Comparison of ENCODE assay signal across 11 cellular contexts in the genomic region with DNA sequence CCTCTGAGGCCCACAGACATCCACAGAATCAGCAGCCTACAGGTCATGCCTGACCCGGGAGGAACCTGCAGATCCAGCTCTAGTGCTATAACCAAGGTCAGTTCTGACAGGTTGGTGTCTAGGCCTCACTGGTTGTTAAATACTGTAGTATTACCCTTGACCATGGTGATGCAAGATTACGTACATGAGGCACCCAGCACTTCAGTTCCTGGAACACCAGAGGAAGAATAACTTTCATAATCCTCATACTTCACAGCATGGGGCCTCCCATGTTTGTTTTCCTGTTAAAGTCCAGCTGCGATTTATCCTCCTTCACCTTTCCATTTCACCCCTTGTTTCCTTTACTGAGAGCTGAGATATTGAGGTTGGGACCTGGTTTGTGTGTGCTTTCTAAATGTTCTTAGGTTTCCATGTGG. TPM values are rescaled to one million over a fixed set of nuclear protein-coding genes. Genes with fewer than 3 reads are reported as not detected.
DNase-seq lines count a peak whose midpoint lies in the region; ATAC-seq and TF ChIP-seq lines count a peak whose summit lies in the region.
"Had no signal": no experiment of that assay in that cellular context is flagged by ENCODE, and none has a peak within 500 bp of the region (broad histone marks: within the 10 kb centered on the region; RNA-seq: fewer than 3 reads in every experiment).

No MANE protein-coding gene starts in this region.

- no peak overlapping the region for H3K4me3 Mint-ChIP-seq in mesothelial cell of epicardium
- no peak overlapping the region for H3K4me3 Mint-ChIP-seq in glutamatergic neuron (ENCODE audit: unreplicated experiment)
- H3K4me3 Mint-ChIP-seq in activated T-helper 1 cell treated with anti-CD3 and anti-CD28 coated beads, Interleukin-12 subunit alpha, Interleukin-12 subunit beta, Interleukin-2, Interleukin-4 antibody, amounts not matched to agents 30 ng/mL and 10 ng/mL and 1 ng/mL, durations not matched to agents 14 hours and 24 hours and 36 hours, result no peak overlapping the region
- H3K4me3 Mint-ChIP-seq: memory B cell had no signal

- H3K27ac ChIP-seq in substantia nigra (ENCODE audit: low read depth, low read length, poor library complexity, severe bottlenecking) (no peak overlapping the region), psoas muscle (no peak overlapping the region)
- H3K27ac ChIP-seq: ascending aorta, foreskin keratinocyte had no signal

- H3K4me1 Mint-ChIP-seq in mesothelial cell of epicardium, result peaks cover 15% of the 10 kb centered on the region
- no peaks in the 10 kb centered on the region for H3K4me1 Mint-ChIP-seq in glutamatergic neuron (ENCODE audit: low read depth, unreplicated experiment)
- H3K4me1 Mint-ChIP-seq in activated T-helper 1 cell treated with anti-CD3 and anti-CD28 coated beads, Interleukin-12 subunit alpha, Interleukin-12 subunit beta, Interleukin-2, Interleukin-4 antibody, amounts not matched to agents 30 ng/mL and 10 ng/mL and 1 ng/mL, durations not matched to agents 14 hours and 24 hours and 36 hours (ENCODE audit: low read depth), result peaks cover 7% of the 10 kb centered on the region
- H3K4me1 Mint-ChIP-seq: memory B cell had no signal

- H3K27me3 Mint-ChIP-seq in mesothelial cell of epicardium (ENCODE audit: low read depth) (no peaks in the 10 kb centered on the region), glutamatergic neuron (ENCODE audit: unreplicated experiment) (peaks cover 3% of the 10 kb centered on the region)
- H3K27me3 Mint-ChIP-seq in activated T-helper 1 cell treated with anti-CD3 and anti-CD28 coated beads, Interleukin-12 subunit alpha, Interleukin-12 subunit beta, Interleukin-2, Interleukin-4 antibody, amounts not matched to agents 30 ng/mL and 10 ng/mL and 1 ng/mL, durations not matched to agents 14 hours and 24 hours and 36 hours (ENCODE audit: insufficient read depth), result no peaks in the 10 kb centered on the region

- WGBS in psoas muscle, 3 donors, result 78 to 88% (median 87%) methylated on average over 3 of the region's 3 CpGs

- peak; percentile 52 for DNase-seq in DMS53 treated with DMSO at 0.1 percent for 48 hours (lab: John Stamatoyannopoulos, UW; ENCODE audit: unreplicated experiment)
- DNase-seq in MG63, result peak; percentile 33
- DNase-seq in brain pericyte (ENCODE audit: low read depth, low spot score), result peak; percentile 94
- no peak for DNase-seq in mesothelial cell of epicardium (ENCODE audit: low spot score in 2 of 2, unreplicated experiment in 2 of 2)
- no peak for DNase-seq in glutamatergic neuron
- no peak for DNase-seq in substantia nigra (lab: John Stamatoyannopoulos, UW)
- DNase-seq in activated T-helper 1 cell treated with anti-CD3 and anti-CD28 coated beads, Interleukin-12 subunit alpha, Interleukin-12 subunit beta, Interleukin-2, Interleukin-4 antibody, amounts not matched to agents 30 ng/mL and 10 ng/mL and 1 ng/mL, durations not matched to agents 14 hours and 24 hours and 36 hours (ENCODE audit: low spot score), result no peak
- DNase-seq in psoas muscle, result no peak
- DNase-seq: foreskin keratinocyte had no signal

- intact Hi-C loops in activated T-helper 1 cell treated with anti-CD3 and anti-CD28 coated beads, Interleukin-12 subunit alpha, Interleukin-12 subunit beta, Interleukin-2, Interleukin-4 antibody, amounts not matched to agents 30 ng/mL and 10 ng/mL and 1 ng/mL, durations not matched to agents 14 hours and 24 hours and 36 hours (cut with micrococcal nuclease), result no loop called here
- intact Hi-C loops in psoas muscle (cut with DNase I), result no loop called here

- TF ChIP-seq CTCF in mesothelial cell of epicardium (IDR thresholded peaks at IDR 0.05; ENCODE audit: unreplicated experiment) (no peak), glutamatergic neuron (IDR thresholded peaks at IDR 0.05; ENCODE audit: partially characterized antibody, unreplicated experiment) (no peak), psoas muscle (IDR thresholded peaks at IDR 0.05) (no peak)

- H3K27ac Mint-ChIP-seq in mesothelial cell of epicardium (peak overlapping the region; percentile 31), glutamatergic neuron (ENCODE audit: unreplicated experiment) (no peak overlapping the region)
- no peak overlapping the region for H3K27ac Mint-ChIP-seq in activated T-helper 1 cell treated with anti-CD3 and anti-CD28 coated beads, Interleukin-12 subunit alpha, Interleukin-12 subunit beta, Interleukin-2, Interleukin-4 antibody, amounts not matched to agents 30 ng/mL and 10 ng/mL and 1 ng/mL, durations not matched to agents 14 hours and 24 hours and 36 hours
- H3K27ac Mint-ChIP-seq: memory B cell had no signal

- H3K4me3 ChIP-seq in MG63 (no peak overlapping the region), psoas muscle (no peak overlapping the region)
- H3K4me3 ChIP-seq: ascending aorta had no signal

- no peaks in the 10 kb centered on the region for H3K27me3 ChIP-seq in MG63
- H3K27me3 ChIP-seq in psoas muscle (ENCODE audit: insufficient read depth in 3 of 3, low read length in 2 of 3), result no peaks in the 10 kb centered on the region
- H3K27me3 ChIP-seq: ascending aorta had no signal

- H3K36me3 Mint-ChIP-seq in mesothelial cell of epicardium (no peaks in the 10 kb centered on the region), glutamatergic neuron (ENCODE audit: unreplicated experiment) (no peaks in the 10 kb centered on the region)
- H3K36me3 Mint-ChIP-seq in activated T-helper 1 cell treated with anti-CD3 and anti-CD28 coated beads, Interleukin-12 subunit alpha, Interleukin-12 subunit beta, Interleukin-2, Interleukin-4 antibody, amounts not matched to agents 30 ng/mL and 10 ng/mL and 1 ng/mL, durations not matched to agents 14 hours and 24 hours and 36 hours (ENCODE audit: low read depth), result no peaks in the 10 kb centered on the region
- H3K36me3 Mint-ChIP-seq: memory B cell had no signal

- H3K4me1 ChIP-seq in psoas muscle, result no peaks in the 10 kb centered on the region
- H3K4me1 ChIP-seq: ascending aorta, foreskin keratinocyte had no signal

- H3K9me3 Mint-ChIP-seq in mesothelial cell of epicardium (no peaks in the 10 kb centered on the region), glutamatergic neuron (ENCODE audit: unreplicated experiment) (no peaks in the 10 kb centered on the region)
- H3K9me3 Mint-ChIP-seq in activated T-helper 1 cell treated with anti-CD3 and anti-CD28 coated beads, Interleukin-12 subunit alpha, Interleukin-12 subunit beta, Interleukin-2, Interleukin-4 antibody, amounts not matched to agents 30 ng/mL and 10 ng/mL and 1 ng/mL, durations not matched to agents 14 hours and 24 hours and 36 hours, result no peaks in the 10 kb centered on the region
- H3K9me3 Mint-ChIP-seq: memory B cell had no signal

- no peaks in the 10 kb centered on the region for H3K9me3 ChIP-seq in MG63
- no peaks in the 10 kb centered on the region for H3K9me3 ChIP-seq in psoas muscle
- H3K9me3 ChIP-seq: ascending aorta had no signal

- no peak for ATAC-seq in psoas muscle
- ATAC-seq: foreskin keratinocyte had no signal

- H3K36me3 ChIP-seq in MG63 (no peaks in the 10 kb centered on the region), psoas muscle (ENCODE audit: insufficient read depth in 1 of 2, low read depth in 1 of 2) (no peaks in the 10 kb centered on the region)
- H3K36me3 ChIP-seq: ascending aorta had no signal

RNA-seq across cellular contexts. Expression of a gene that starts 34.4 kb away (rescaled TPM):
- total RNA-seq in MG63 (2014; rRNA removed; shearing (Covaris generic); ENCODE audit: low replicate concordance), result 12.2 and 21.4 TPM in 2 replicates
- 19.6 to 22.0 TPM (median 19.7 TPM) in 3 replicates for total RNA-seq in mesothelial cell of epicardium
- 6.7 TPM for total RNA-seq in glutamatergic neuron (ENCODE audit: unreplicated experiment)
- total RNA-seq in activated T-helper 1 cell treated with anti-CD3 and anti-CD28 coated beads, Interleukin-12 subunit alpha, Interleukin-12 subunit beta, Interleukin-2, Interleukin-4 antibody, amounts not matched to agents 30 ng/mL and 10 ng/mL and 1 ng/mL, durations not matched to agents 14 hours and 24 hours and 36 hours, result 2.8 and 2.9 TPM in 2 replicates
- 1 to 10 TPM; 2.5 to 5.2 (median 3.4) TPM for total RNA-seq in psoas muscle
- polyA plus RNA-seq in psoas muscle, result 1 to 10 TPM; 4.2 to 6.0 (median 4.4) TPM

Comparison
In these comparisons a context has a peak if more than half of its experiments do, and no peak if none do; other contexts are left out.
1. DNase-seq: peak in DMS53 treated with DMSO at 0.1 percent for 48 hours (single experiment), MG63 (single experiment) and brain pericyte (single experiment); none in mesothelial cell of epicardium (0 of 2), glutamatergic neuron (single experiment), substantia nigra (0 of 49), activated T-helper 1 cell treated with anti-CD3 and anti-CD28 coated beads, Interleukin-12 subunit alpha, Interleukin-12 subunit beta, Interleukin-2, Interleukin-4 antibody, amounts not matched to agents 30 ng/mL and 10 ng/mL and 1 ng/mL, durations not matched to agents 14 hours and 24 hours and 36 hours (single experiment) and psoas muscle (0 of 2).